14 cellular contexts compared by ENCODE assay signal in genomic region chr16:76976101-76976500, GRCh38.
DNase-seq lines count a peak whose midpoint lies in the region; ATAC-seq, FAIRE-seq and TF ChIP-seq lines count a peak whose summit lies in the region.
"Had no signal": no experiment of that assay in that cellular context is flagged by ENCODE, and none has a peak within 500 bp of the region (broad histone marks: within the 10 kb centered on the region; RNA-seq: fewer than 3 reads in every experiment).

No MANE protein-coding gene starts in this region.

- no peak overlapping the region for H3K9ac ChIP-seq in GM12878 (ENCODE audit: control insufficient read depth, insufficient read depth, low read length)
- H3K9ac ChIP-seq: SK-N-SH had no signal

- in situ Hi-C loops in GM12878 (cut with MboI) = no loop called here

- no peak overlapping the region for H3K27ac ChIP-seq in GM12878 (ENCODE audit: control insufficient read depth, insufficient read depth)
- no peak overlapping the region for H3K27ac ChIP-seq in upper lobe of right lung

- H3K36me3 ChIP-seq in GM12878 (ENCODE audit: control insufficient read depth in 2 of 2, insufficient read depth in 2 of 2, low read length in 1 of 2) (no peaks in the 10 kb centered on the region), upper lobe of right lung (no peaks in the 10 kb centered on the region)

- no peak for TF ChIP-seq POLR2A in GM12878 (IDR thresholded peaks at IDR 0.05; ENCODE audit: low read depth, low read length)

- peak; percentile 95 for ATAC-seq in GM21529 (IDR thresholded peaks at IDR 0.05; ENCODE audit: unreplicated experiment)
- peak; percentile 92 for ATAC-seq in HG03196 (IDR thresholded peaks at IDR 0.05; ENCODE audit: unreplicated experiment)
- peak; percentile 90 for ATAC-seq in GM12878
- no peak for ATAC-seq in upper lobe of right lung

- TF ChIP-seq CTCF in GM12878 (IDR thresholded peaks at IDR 0.05 in 2 of 3, conservative IDR thresholded peaks at IDR 0.05 in 1 of 3; ENCODE audit: control insufficient read depth in 2 of 3, extremely low read depth in 1 of 3, insufficient read depth in 1 of 3, low read depth in 3 of 3, low read length in 3 of 3) = no peak
- no peak for TF ChIP-seq CTCF in upper lobe of right lung (IDR thresholded peaks at IDR 0.05)

- no peak overlapping the region for H2AFZ ChIP-seq in GM12878 (ENCODE audit: control insufficient read depth, low read depth, low read length)

- H3K4me1 ChIP-seq in GM12878 (ENCODE audit: control insufficient read depth, insufficient read depth, low read length) = no peaks in the 10 kb centered on the region
- H3K4me1 ChIP-seq in upper lobe of right lung = no peaks in the 10 kb centered on the region

- BruUV-seq in GM12878 (replicated peaks; lab: Mats Ljungman, UMichigan) = no TSS peak

- intact Hi-C loops in GM12878 (cut with micrococcal nuclease; ENCODE audit: unreplicated experiment) = no loop called here
- intact Hi-C loops in upper lobe of right lung (cut with DNase I) = no loop called here

- POLR2A ChIA-PET in GM12878 (lab: Charles Lee) = no interaction called here

- no peaks in the 10 kb centered on the region for H3K79me2 ChIP-seq in GM12878 (ENCODE audit: control insufficient read depth, insufficient read depth, low read length)

- TF ChIP-seq EP300 in GM12878 (IDR thresholded peaks at IDR 0.05; ENCODE audit: borderline replicate concordance in 1 of 2, control insufficient read depth in 1 of 2, low read depth in 2 of 2, low read length in 2 of 2) = no peak

- SMC1A ChIA-PET in GM12878 (lab: Charles Lee; ENCODE audit: uncharacterized antibody, unreplicated experiment) = interaction anchor here (1.3 kb wide), 1 partner anchor 14 kb away, joined by 3 read pairs; no protein-coding TSS in a partner anchor

- no peaks in the 10 kb centered on the region for H3K9me3 ChIP-seq in GM12878 (replicated peaks; ENCODE audit: control insufficient read depth, insufficient read depth, low read length)
- H3K9me3 ChIP-seq in upper lobe of right lung = no peaks in the 10 kb centered on the region
- H3K9me3 ChIP-seq: SK-N-SH had no signal

- H3K4me3 ChIP-seq in GM12878 = no peak overlapping the region
- no peak overlapping the region for H3K4me3 ChIP-seq in upper lobe of right lung

- H4K20me1 ChIP-seq in GM12878 (ENCODE audit: control insufficient read depth, insufficient read depth) = no peaks in the 10 kb centered on the region

- WGBS in GM12878 (ENCODE audit: insufficient coverage, insufficient replicate concordance, low lambda C conversion rate, missing lambda C conversion rate) = 10% methylated on average over 3 of the region's 3 CpGs

- RAD21 ChIA-PET in GM12878 (lab: Charles Lee; ENCODE audit: unreplicated experiment) = no interaction called here

- H3K27me3 ChIP-seq in GM12878 (replicated peaks in 1 of 2; ENCODE audit: control insufficient read depth in 2 of 2, insufficient read depth in 2 of 2, low read length in 1 of 2) = no peaks in the 10 kb centered on the region
- no peaks in the 10 kb centered on the region for H3K27me3 ChIP-seq in upper lobe of right lung

- no peak for TF ChIP-seq RAD21 in GM12878 (IDR thresholded peaks at IDR 0.05; ENCODE audit: insufficient read depth, low read depth, low read length)

- no peak for FAIRE-seq in GM12878 (lab: Jason Lieb, UNC)
- FAIRE-seq: astrocyte had no signal

- H3K4me2 ChIP-seq in GM12878 (ENCODE audit: control insufficient read depth, insufficient read depth) = no peak overlapping the region
- H3K4me2 ChIP-seq: SK-N-SH had no signal

- CTCF ChIA-PET in GM12878 (lab: Yijun Ruan, JAX) = interaction anchor here (0.7 kb wide), 1 partner anchor 429 kb away, joined by 3 read pairs; no protein-coding TSS in a partner anchor

- peak; percentile 17 for DNase-seq in NCI-H748 (lab: John Stamatoyannopoulos, UW; ENCODE audit: unreplicated experiment)
- DNase-seq in NCI-H748 treated with DMSO at 0.1 percent for 48 hours (lab: John Stamatoyannopoulos, UW) = no peak
- no peak for DNase-seq in GM12878 (ENCODE audit: low read depth, low spot score)
- DNase-seq in NCI-H1417 (lab: John Stamatoyannopoulos, UW) = no peak
- DNase-seq in upper lobe of right lung = no peak
- DNase-seq in HuH-7 (ENCODE audit: low spot score) = no peak
- DNase-seq: DMS79; KG1; NCI-H446; SK-N-SH; stimulated activated CD8-positive, alpha-beta memory T cell treated with anti-CD3 and anti-CD28 coated beads, Interleukin-4, amount 100 ng/mL, for 48 hours had no signal

TF ChIP-seq in GM12878, 131 proteins besides CTCF, POLR2A, EP300 and RAD21:
- TF ChIP-seq RUNX3 (IDR thresholded peaks at IDR 0.05; ENCODE audit: low read length) (peak; percentile 76), ZBTB4 (CRISPR knock-in tag; IDR thresholded peaks at IDR 0.05) (no peak), KAT2A (conservative IDR thresholded peaks at IDR 0.05; ENCODE audit: control insufficient read depth, low read depth, low read length) (no peak), TARDBP (IDR thresholded peaks at IDR 0.05; ENCODE audit: borderline replicate concordance) (no peak), TCF7 (IDR thresholded peaks at IDR 0.05; ENCODE audit: borderline replicate concordance) (peak; percentile 85), ZNF384 (IDR thresholded peaks at IDR 0.05; ENCODE audit: borderline replicate concordance, low read depth, low read length) (no peak), YBX1 (IDR thresholded peaks at IDR 0.05) (no peak), CUX1 (IDR thresholded peaks at IDR 0.05; ENCODE audit: insufficient replicate concordance, low read depth, low read length) (no peak), NR2F1 (conservative IDR thresholded peaks at IDR 0.05) (peak; percentile 86), SMARCA5 (IDR thresholded peaks at IDR 0.05) (no peak), BHLHE40 (IDR thresholded peaks at IDR 0.05; ENCODE audit: borderline replicate concordance in 1 of 2, low read depth in 2 of 2, low read length in 1 of 2) (peak in 1 of 2 experiments; percentile 24; a peak in 1 of 4 replicates)
